In genomic region chr14:50364792-50365191, GRCh38 we compare ENCODE assay signal across 1 cellular context.
TF ChIP-seq lines count a peak whose summit lies in the region.

No MANE protein-coding gene starts in this region.

TF ChIP-seq in HepG2, 621 proteins besides CTCF, POLR2A, EP300 and RAD21:
- TF ChIP-seq ELF3 (CRISPR knock-in tag; IDR thresholded peaks at IDR 0.05) (0 out of 2 replicates have a peak, but pooled peaks have one; percentile 29), SNAPC5 (CRISPR knock-in tag; IDR thresholded peaks at IDR 0.05; ENCODE audit: borderline replicate concordance) (no peak), ZNF883 (CRISPR knock-in tag; IDR thresholded peaks at IDR 0.05; ENCODE audit: not compliant biosample characterization) (no peak)
- TF ChIP-seq, protein P1, sequence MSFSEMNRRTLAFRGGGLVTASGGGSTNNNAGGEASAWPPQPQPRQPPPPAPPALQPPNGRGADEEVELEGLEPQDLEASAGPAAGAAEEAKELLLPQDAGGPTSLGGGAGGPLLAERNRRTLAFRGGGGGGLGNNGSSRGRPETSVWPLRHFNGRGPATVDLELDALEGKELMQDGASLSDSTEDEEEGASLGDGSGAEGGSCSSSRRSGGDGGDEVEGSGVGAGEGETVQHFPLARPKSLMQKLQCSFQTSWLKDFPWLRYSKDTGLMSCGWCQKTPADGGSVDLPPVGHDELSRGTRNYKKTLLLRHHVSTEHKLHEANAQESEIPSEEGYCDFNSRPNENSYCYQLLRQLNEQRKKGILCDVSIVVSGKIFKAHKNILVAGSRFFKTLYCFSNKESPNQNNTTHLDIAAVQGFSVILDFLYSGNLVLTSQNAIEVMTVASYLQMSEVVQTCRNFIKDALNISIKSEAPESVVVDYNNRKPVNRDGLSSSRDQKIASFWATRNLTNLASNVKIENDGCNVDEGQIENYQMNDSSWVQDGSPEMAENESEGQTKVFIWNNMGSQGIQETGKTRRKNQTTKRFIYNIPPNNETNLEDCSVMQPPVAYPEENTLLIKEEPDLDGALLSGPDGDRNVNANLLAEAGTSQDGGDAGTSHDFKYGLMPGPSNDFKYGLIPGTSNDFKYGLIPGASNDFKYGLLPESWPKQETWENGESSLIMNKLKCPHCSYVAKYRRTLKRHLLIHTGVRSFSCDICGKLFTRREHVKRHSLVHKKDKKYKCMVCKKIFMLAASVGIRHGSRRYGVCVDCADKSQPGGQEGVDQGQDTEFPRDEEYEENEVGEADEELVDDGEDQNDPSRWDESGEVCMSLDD (CRISPR knock-in tag; IDR thresholded peaks at IDR 0.05; ENCODE audit: borderline replicate concordance), result no peak
